In genomic region chr2:20052229-20052871, GRCh38 we compare ENCODE assay signal across 9 cellular contexts. TPM values are rescaled to one million over a fixed set of nuclear protein-coding genes. Genes with fewer than 3 reads are reported as not detected.
A peak's percentile ranks its signal among the peaks of the same experiment; 100 is the strongest.
DNase-seq lines count a peak whose midpoint lies in the region; ATAC-seq and TF ChIP-seq lines count a peak whose summit lies in the region.
"Had no signal": no experiment of that assay in that cellular context is flagged by ENCODE, and none has a peak within 500 bp of the region (broad histone marks: within the 10 kb centered on the region; RNA-seq: fewer than 3 reads in every experiment).

No MANE protein-coding gene starts in this region.

- no peaks in the 10 kb centered on the region for H3K9me3 ChIP-seq in uterus

- CTCF ChIA-PET in activated CD4-positive, alpha-beta T cell treated with anti-CD3 and anti-CD28 coated beads, Interleukin-2, amount 10 ng/mL, durations not matched to agents 7 days and 5 days (lab: Charles Lee) = interaction anchor here (1.0 to 2.5 kb wide), 3 partner anchors 12 to 37 kb away, joined by 4 to 11 read pairs (median 8); no protein-coding TSS in a partner anchor

- H3K4me3 ChIP-seq in WI38 (ENCODE audit: low read depth, low read length) (peak overlapping the region; percentile 96), uterus (peak overlapping the region; percentile 74 to 76)

- H3K27ac ChIP-seq in layer of hippocampus (ENCODE audit: low read depth, low read length) (peak overlapping the region; percentile 100), uterus (peak overlapping the region; percentile 95 to 98)

- no peaks in the 10 kb centered on the region for H3K9me3 Mint-ChIP-seq in activated CD4-positive, alpha-beta T cell treated with anti-CD3 and anti-CD28 coated beads, Interleukin-2, amount 10 ng/mL, durations not matched to agents 7 days and 5 days
- H3K9me3 Mint-ChIP-seq in effector memory CD8-positive, alpha-beta T cell = no peaks in the 10 kb centered on the region
- H3K9me3 Mint-ChIP-seq: nephron had no signal

- H3K27ac Mint-ChIP-seq in activated CD4-positive, alpha-beta T cell treated with anti-CD3 and anti-CD28 coated beads, Interleukin-2, amount 10 ng/mL, durations not matched to agents 7 days and 5 days = no peak overlapping the region
- H3K27ac Mint-ChIP-seq in effector memory CD8-positive, alpha-beta T cell = no peak overlapping the region
- H3K27ac Mint-ChIP-seq: nephron had no signal

- TF ChIP-seq CTCF in WI38 (IDR thresholded peaks at IDR 0.05; ENCODE audit: low read depth, low read length) (no peak), uterus (IDR thresholded peaks at IDR 0.05) (no peak)

- no peaks in the 10 kb centered on the region for H3K36me3 Mint-ChIP-seq in activated CD4-positive, alpha-beta T cell treated with anti-CD3 and anti-CD28 coated beads, Interleukin-2, amount 10 ng/mL, durations not matched to agents 7 days and 5 days (ENCODE audit: low read depth)
- H3K36me3 Mint-ChIP-seq in effector memory CD8-positive, alpha-beta T cell (ENCODE audit: insufficient read depth) = peaks cover 4% of the 10 kb centered on the region

- no peak for ATAC-seq in HG03521 (IDR thresholded peaks at IDR 0.05; ENCODE audit: unreplicated experiment)
- ATAC-seq in effector memory CD8-positive, alpha-beta T cell (replicated peaks) = no peak

- POLR2A ChIA-PET in activated CD4-positive, alpha-beta T cell treated with anti-CD3 and anti-CD28 coated beads, Interleukin-2, amount 10 ng/mL, durations not matched to agents 7 days and 5 days (lab: Charles Lee) = no interaction called here

- peaks cover 23% of the 10 kb centered on the region for H3K4me1 Mint-ChIP-seq in activated CD4-positive, alpha-beta T cell treated with anti-CD3 and anti-CD28 coated beads, Interleukin-2, amount 10 ng/mL, durations not matched to agents 7 days and 5 days
- H3K4me1 Mint-ChIP-seq in effector memory CD8-positive, alpha-beta T cell (ENCODE audit: low read depth in 2 of 2) = peaks cover 0 to 29% of the 10 kb centered on the region in 2 donors

- no peaks in the 10 kb centered on the region for H3K27me3 ChIP-seq in layer of hippocampus (ENCODE audit: control insufficient read depth, insufficient read depth, low read length)
- H3K27me3 ChIP-seq in uterus = no peaks in the 10 kb centered on the region

- intact Hi-C loops in uterus (cut with DNase I; ENCODE audit: low total_unique reads) = no loop called here

- H3K4me3 Mint-ChIP-seq in activated CD4-positive, alpha-beta T cell treated with anti-CD3 and anti-CD28 coated beads, Interleukin-2, amount 10 ng/mL, durations not matched to agents 7 days and 5 days = no peak overlapping the region
- no peak overlapping the region for H3K4me3 Mint-ChIP-seq in effector memory CD8-positive, alpha-beta T cell
- H3K4me3 Mint-ChIP-seq: nephron had no signal

- no peaks in the 10 kb centered on the region for H3K4me1 ChIP-seq in uterus

- no peaks in the 10 kb centered on the region for H3K36me3 ChIP-seq in uterus

- no peak for TF ChIP-seq POLR2A in uterus (IDR thresholded peaks at IDR 0.05)

- H3K27me3 Mint-ChIP-seq in activated CD4-positive, alpha-beta T cell treated with anti-CD3 and anti-CD28 coated beads, Interleukin-2, amount 10 ng/mL, durations not matched to agents 7 days and 5 days = peaks cover 28% of the 10 kb centered on the region
- peaks cover 28 to 30% of the 10 kb centered on the region in 2 donors for H3K27me3 Mint-ChIP-seq in effector memory CD8-positive, alpha-beta T cell

- peak; percentile 8 for DNase-seq in activated CD4-positive, alpha-beta T cell treated with anti-CD3 and anti-CD28 coated beads, Interleukin-2, amount 10 ng/mL, durations not matched to agents 7 days and 5 days
- DNase-seq in activated CD4-positive, alpha-beta T cell treated with anti-CD3 and anti-CD28 coated beads, Interleukin-2, amount 50 U/mL, for 4 hours = no peak
- DNase-seq in uterus (no peak), ureter (ENCODE audit: low spot score) (no peak)
- DNase-seq in effector memory CD8-positive, alpha-beta T cell = no peak

RNA-seq across cellular contexts. Expression of gene LAPTM4A, which starts 0.9 kb away (rescaled TPM):
- total RNA-seq in activated CD4-positive, alpha-beta T cell treated with anti-CD3 and anti-CD28 coated beads, Interleukin-2, amount 10 ng/mL, durations not matched to agents 7 days and 5 days = 10 to 100 TPM; 26.3 to 52.1 TPM
- total RNA-seq in uterus (100 to 1,000 TPM; 255 to 386 (median 292) TPM), ureter (227 TPM)

RNA-seq across cellular contexts. Expression of gene MATN3, which starts 39.9 kb away (rescaled TPM):
- total RNA-seq in activated CD4-positive, alpha-beta T cell treated with anti-CD3 and anti-CD28 coated beads, Interleukin-2, amount 10 ng/mL, durations not matched to agents 7 days and 5 days = not detected
- total RNA-seq in uterus (1 to 10 TPM; 1.2 to 2.1 (median 1.3) TPM), ureter (2.2 TPM)
